17 cellular contexts compared by ENCODE assay signal in genomic region chr15:60838206-60838605, GRCh38.
"Had no signal": no experiment of that assay in that cellular context is flagged by ENCODE, and none has a peak within 500 bp of the region (broad histone marks: within the 10 kb centered on the region; RNA-seq: fewer than 3 reads in every experiment).

No MANE protein-coding gene starts in this region.

- ATAC-seq: stimulated activated naive B cell treated with anti-CD40 and anti-IgM and Interleukin-4, amounts not matched to agents 10 μg/mL and 1 μg/mL and 100 μg/mL, for 72 hours; WTC11 had no signal

- H3K4me3 ChIP-seq: breast epithelium, colonic mucosa, esophagus muscularis mucosa, neural progenitor cell, sigmoid colon, transverse colon had no signal

- H3K36me3 ChIP-seq: breast epithelium, colonic mucosa, esophagus muscularis mucosa, neural progenitor cell, sigmoid colon, transverse colon had no signal

- DNase-seq: activated CD4-positive, alpha-beta T cell treated with anti-CD3 and anti-CD28 coated beads, Interleukin-2, amount 50 U/mL, for 4 hours; activated effector memory CD4-positive, alpha-beta T cell treated with Interleukin-2 at 50 U/mL for 16 hours; activated naive CD4-positive, alpha-beta T cell treated with anti-CD3 and anti-CD28 coated beads for 36 hours; activated naive CD8-positive, alpha-beta T cell treated with anti-CD3 and anti-CD28 coated beads, Interleukin-2, amount 10 ng/mL, durations not matched to agents 7 days and 5 days; activated T-cell treated with anti-CD3 and anti-CD28 coated beads, Interleukin-2, amount 50 U/mL, for 48 hours; amniotic stem cell; colonic mucosa; sigmoid colon; stimulated activated CD4-positive, alpha-beta T cell treated with anti-CD3 and anti-CD28 coated beads, Interleukin-2, amount 100 ng/mL, for 48 hours; stimulated activated CD8-positive, alpha-beta memory T cell treated with anti-CD3 and anti-CD28 coated beads, Interleukin-4, amount 100 ng/mL, for 48 hours; stimulated activated naive B cell treated with anti-CD40 and anti-IgM and Interleukin-4, amounts not matched to agents 10 μg/mL and 1 μg/mL and 100 μg/mL, for 72 hours; T1000; transverse colon had no signal

- H3K27ac ChIP-seq: breast epithelium, colonic mucosa, esophagus muscularis mucosa, neural progenitor cell, sigmoid colon, transverse colon had no signal

- H3K4me1 ChIP-seq: breast epithelium, colonic mucosa, sigmoid colon had no signal

- H3K9me3 ChIP-seq: breast epithelium, colonic mucosa, esophagus muscularis mucosa, sigmoid colon, transverse colon had no signal

- H3K27me3 ChIP-seq: breast epithelium, colonic mucosa, esophagus muscularis mucosa, neural progenitor cell, sigmoid colon, transverse colon had no signal
